ENCODE assay signal across 8 cellular contexts in genomic region chr1:204506969-204507316, GRCh38. TPM values are rescaled to one million over a fixed set of nuclear protein-coding genes. Genes with fewer than 3 reads are reported as not detected.
DNase-seq lines count a peak whose midpoint lies in the region; ATAC-seq and TF ChIP-seq lines count a peak whose summit lies in the region.

No MANE protein-coding gene starts in this region.

- POLR2A ChIA-PET in OCI-LY7 (lab: Charles Lee), result interaction anchor here (0.5 to 5.2 kb wide), 11 partner anchors 8 to 225 kb away, joined by 3 to 78 read pairs (median 9); partner anchors contain the start of genes MDM4 and PIK3C2B

- peak overlapping the region; percentile 96 for H3K27ac ChIP-seq in OCI-LY7 (ENCODE audit: low read depth, low read length, poor library complexity, severe bottlenecking)
- peak overlapping the region; percentile 15 to 91 for H3K27ac ChIP-seq in esophagus (ENCODE audit: low read depth in 2 of 2, low read length in 1 of 2)

- H3K4me1 ChIP-seq in OCI-LY7 (ENCODE audit: insufficient read depth, low read length, poor library complexity, severe bottlenecking) (peaks cover 66% of the 10 kb centered on the region), esophagus (ENCODE audit: control insufficient read depth in 2 of 2, insufficient read depth in 2 of 2, low read length in 1 of 2) (peaks cover 0 to 6% of the 10 kb centered on the region in 2 donors)

- 0 to 1% methylated on average over 13 of the region's 13 CpGs for WGBS in esophagus, 2 donors

- peak overlapping the region; percentile 85 for H2AFZ ChIP-seq in OCI-LY7 (ENCODE audit: low read length)

- H4K20me1 ChIP-seq in OCI-LY7 (ENCODE audit: insufficient read depth, low read length), result no peaks in the 10 kb centered on the region

- H3K36me3 ChIP-seq in OCI-LY7 (ENCODE audit: insufficient read depth, low read length) (no peaks in the 10 kb centered on the region), esophagus (ENCODE audit: control insufficient read depth in 2 of 2, insufficient read depth in 2 of 2, low read length in 1 of 2) (no peaks in the 10 kb centered on the region)

- no peak for TF ChIP-seq CTCF in OCI-LY7 (conservative IDR thresholded peaks at IDR 0.05; ENCODE audit: low read length)

- DNase-seq in D341Med (ENCODE audit: low spot score) (peak; percentile 65), OCI-LY7 (ENCODE audit: low spot score) (peak; percentile 93), activated T-cell treated with anti-CD3 and anti-CD28 coated beads for 4 hours (peak; percentile 94), myocyte (ENCODE audit: low read depth) (peak; percentile 92)
- peak; percentile 72 for DNase-seq in stimulated activated CD8-positive, alpha-beta memory T cell treated with anti-CD3 and anti-CD28 coated beads, Interleukin-7, amount 100 ng/mL, for 24 hours (ENCODE audit: low read depth)

- peak overlapping the region; percentile 72 for H3K4me3 ChIP-seq in OCI-LY7 (ENCODE audit: low read depth, low read length, poor library complexity, severe bottlenecking)
- H3K4me3 ChIP-seq in esophagus (ENCODE audit: low read depth in 1 of 2, low read length in 2 of 2), result peak overlapping the region in 1 of 2 donors; percentile 62

- intact Hi-C loops in OCI-LY7 (cut with micrococcal nuclease; ENCODE audit: unreplicated experiment), result loop anchor here (1.0 to 10.0 kb wide), 5 partner anchors 14 to 300 kb away; partner anchors contain the start of gene PPP1R15B

- H3K4me2 ChIP-seq in OCI-LY7 (ENCODE audit: low read length), result peak overlapping the region; percentile 86

- peak; percentile 62 for ATAC-seq in GM21576 (IDR thresholded peaks at IDR 0.05; ENCODE audit: unreplicated experiment)

- BruUV-seq in OCI-LY7 (replicated peaks; lab: Mats Ljungman, UMichigan), result no TSS peak

- H3K9me3 ChIP-seq in OCI-LY7 (ENCODE audit: low read length) (peaks cover 4% of the 10 kb centered on the region; the same call in 1 of the 2 replicates), esophagus (ENCODE audit: control insufficient read depth in 2 of 2, insufficient read depth in 1 of 2, low read depth in 1 of 2, low read length in 1 of 2) (no peaks in the 10 kb centered on the region)

- no peaks in the 10 kb centered on the region for H3K27me3 ChIP-seq in esophagus (ENCODE audit: control insufficient read depth in 1 of 2, insufficient read depth in 2 of 2, low read length in 2 of 2)

- H3K79me2 ChIP-seq in OCI-LY7 (ENCODE audit: insufficient read depth, low read depth, low read length), result no peaks in the 10 kb centered on the region

- CTCF ChIA-PET in OCI-LY7 (lab: Charles Lee; ENCODE audit: unreplicated experiment), result interaction anchor here (0.6 to 2.8 kb wide), 5 partner anchors 9 to 300 kb away, joined by 3 to 10 read pairs (median 5); partner anchors contain the start of gene MDM4

- H3K9me2 ChIP-seq in OCI-LY7 (ENCODE audit: insufficient read depth, low read length), result no peaks in the 10 kb centered on the region

- no peak for TF ChIP-seq RAD21 in Ishikawa (IDR thresholded peaks at IDR 0.05; ENCODE audit: low read depth)

- TF ChIP-seq EP300 in Ishikawa (IDR thresholded peaks at IDR 0.05; ENCODE audit: borderline replicate concordance), result no peak

TF ChIP-seq in Ishikawa, 13 proteins besides CTCF, POLR2A, EP300 and RAD21:
- TF ChIP-seq TEAD4 (IDR thresholded peaks at IDR 0.05) (peak; percentile 93), CEBPB (IDR thresholded peaks at IDR 0.05) (peak; percentile 99), TCF12 (IDR thresholded peaks at IDR 0.05; ENCODE audit: low read depth) (no peak; the same call in 1 of the 2 replicates), EGR1 (IDR thresholded peaks at IDR 0.05) (no peak), USF1 (IDR thresholded peaks at IDR 0.05) (no peak), ZBTB7A (IDR thresholded peaks at IDR 0.05; ENCODE audit: low read depth) (no peak), REST (IDR thresholded peaks at IDR 0.05; ENCODE audit: low read depth) (no peak), CREB1 (IDR thresholded peaks at IDR 0.05; ENCODE audit: low read depth) (no peak), MAX (IDR thresholded peaks at IDR 0.05) (peak; percentile 27; the same call in 1 of the 2 replicates), NFIC (IDR thresholded peaks at IDR 0.05) (no peak), FOXM1 (IDR thresholded peaks at IDR 0.05; ENCODE audit: borderline replicate concordance, low read depth) (no peak), YY1 (IDR thresholded peaks at IDR 0.05; ENCODE audit: low read depth) (no peak), TAF1 (IDR thresholded peaks at IDR 0.05; ENCODE audit: low read depth) (no peak; the same call in 1 of the 2 replicates)

RNA-seq across cellular contexts. Expression of gene MDM4, which starts 9.3 kb away (rescaled TPM):
- total RNA-seq in OCI-LY7 (2014; rRNA removed; shearing (Covaris generic)), result 102 and 120 TPM in 2 replicates
- total RNA-seq in OCI-LY7 (2022) (282 and 343 TPM in 2 replicates), myocyte (27.7 and 36.3 TPM in 2 replicates)
- polyA plus RNA-seq in esophagus, result 10 to 100 TPM in 1 of 2 donors, 1 to 10 TPM in 1; 4.0 to 14.0 TPM
- 11.2 TPM for polyA plus RNA-seq in myocyte (2012)

RNA-seq across cellular contexts. Expression of gene PIK3C2B, which starts 12.3 kb away (rescaled TPM):
- 11.9 and 12.5 TPM in 2 replicates for total RNA-seq in OCI-LY7 (2014; rRNA removed; shearing (Covaris generic))
- total RNA-seq in OCI-LY7 (2022), result 36.3 and 43.9 TPM in 2 replicates
- 10 to 100 TPM in 1 of 2 donors, 1 to 10 TPM in 1; 7.8 to 14.2 TPM for polyA plus RNA-seq in esophagus
- total RNA-seq in myocyte, result 4.9 and 5.6 TPM in 2 replicates
- polyA plus RNA-seq in myocyte (2012), result 7.9 TPM
